ENCODE assay signal across 13 cellular contexts in the genomic region with DNA sequence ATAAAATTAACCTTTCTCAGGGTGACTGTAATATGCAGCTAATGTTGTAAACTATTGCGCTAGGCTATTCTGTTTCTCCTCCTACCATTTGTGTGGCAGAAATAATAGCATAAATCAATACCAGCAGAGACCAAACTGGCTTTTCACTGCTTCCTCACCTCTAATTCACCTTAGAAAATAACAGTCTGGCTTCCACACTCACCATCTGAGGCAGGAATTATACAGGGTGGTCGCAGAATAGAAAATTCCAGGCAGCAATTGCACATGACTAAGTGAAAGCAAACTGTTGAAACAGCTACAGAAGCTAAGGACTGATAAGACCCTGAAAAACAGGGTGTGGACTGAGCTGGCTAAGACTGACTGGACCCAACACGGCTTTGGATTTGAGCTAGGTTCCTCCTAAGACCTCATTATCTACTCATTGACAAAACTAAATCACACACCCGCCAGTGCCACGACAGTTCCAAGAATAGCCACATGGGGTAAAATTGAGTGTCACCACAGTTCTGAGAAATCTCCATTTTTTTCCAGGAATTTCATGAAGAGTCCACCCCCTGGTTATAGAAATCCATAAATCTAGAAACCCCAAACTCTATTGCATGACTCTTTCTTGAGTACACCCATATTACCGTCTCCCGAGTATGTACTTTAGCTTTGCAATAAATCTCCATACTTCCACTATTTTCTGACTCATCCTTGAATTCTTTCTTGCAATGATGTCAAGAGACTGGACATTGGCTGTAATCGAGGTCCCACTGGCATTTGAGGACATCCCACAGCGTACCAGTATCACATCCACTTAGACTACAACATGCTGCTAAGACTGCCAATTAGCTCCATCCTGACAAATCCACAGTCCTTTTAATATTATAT.
DNase-seq lines count a peak whose midpoint lies in the region; ATAC-seq, FAIRE-seq and TF ChIP-seq lines count a peak whose summit lies in the region.
"Had no signal": no experiment of that assay in that cellular context is flagged by ENCODE, and none has a peak within 500 bp of the region (broad histone marks: within the 10 kb centered on the region; RNA-seq: fewer than 3 reads in every experiment).

No MANE protein-coding gene starts in this region.

- no peak overlapping the region for H4K8ac ChIP-seq in H1 (ENCODE audit: extremely low read depth, insufficient read depth, low read length)

- H2BK120ac ChIP-seq in H1 (replicated peaks; ENCODE audit: low read depth, low read length): no peak overlapping the region

- no peak overlapping the region for H2AFZ ChIP-seq in H1 (ENCODE audit: low read length)

- no peak overlapping the region for H3K4me3 Mint-ChIP-seq in activated CD8-positive, alpha-beta T cell treated with anti-CD3 and anti-CD28 coated beads for 36 hours
- no peak overlapping the region for H3K4me3 Mint-ChIP-seq in activated CD8-positive, alpha-beta T cell treated with anti-CD3 and anti-CD28 coated beads, Interleukin-2, amount 10 ng/mL, durations not matched to agents 7 days and 5 days
- H3K4me3 Mint-ChIP-seq: immature natural killer cell had no signal

- CTCF ChIA-PET in activated CD8-positive, alpha-beta T cell treated with anti-CD3 and anti-CD28 coated beads for 36 hours (lab: Charles Lee): interaction anchor here (0.9 to 1.7 kb wide), 5 partner anchors 14 to 624 kb away, joined by 3 to 6 read pairs (median 4); no protein-coding TSS in a partner anchor
- CTCF ChIA-PET in activated CD8-positive, alpha-beta T cell treated with anti-CD3 and anti-CD28 coated beads, Interleukin-2, amount 10 ng/mL, durations not matched to agents 7 days and 5 days (lab: Charles Lee): no interaction called here
- CTCF ChIA-PET in H1 (lab: Charles Lee; ENCODE audit: partially characterized antibody): interaction anchor here (0.6 to 2.3 kb wide), 8 partner anchors 10 to 242 kb away, joined by 3 to 7 read pairs (median 3); no protein-coding TSS in a partner anchor

- H2BK15ac ChIP-seq in H1 (ENCODE audit: low read length): no peak overlapping the region

- DNase-seq in activated CD8-positive, alpha-beta T cell treated with anti-CD3 and anti-CD28 coated beads for 36 hours: peak; percentile 24
- no peak for DNase-seq in activated CD8-positive, alpha-beta T cell treated with anti-CD3 and anti-CD28 coated beads, Interleukin-2, amount 10 ng/mL, durations not matched to agents 7 days and 5 days
- DNase-seq in NCI-H2227 (lab: John Stamatoyannopoulos, UW; ENCODE audit: unreplicated experiment): peak; percentile 64
- no peak for DNase-seq in H1 (ENCODE audit: low read depth in 1 of 2, low spot score in 2 of 2)
- DNase-seq in aorta: no peak
- no peak for DNase-seq in NCI-H526 treated with DMSO at 0.1 percent for 48 hours (lab: John Stamatoyannopoulos, UW)
- DNase-seq in epidermal melanocyte (ENCODE audit: insufficient read length, low spot score): no peak
- DNase-seq: activated CD4-positive, CD25-positive, alpha-beta regulatory T cell; immature natural killer cell; NCI-H187 treated with DMSO at 0.1 percent for 48 hours; sigmoid colon had no signal

- H3K56ac ChIP-seq in H1 (replicated peaks; ENCODE audit: insufficient read length, low read depth, low read length): no peak overlapping the region

- H3K4me3 ChIP-seq in H1 (ENCODE audit: extremely low read depth in 1 of 4, insufficient read depth in 2 of 4, low read depth in 3 of 4, low read length in 4 of 4) (no peak overlapping the region), aorta (ENCODE audit: low read length in 2 of 2) (no peak overlapping the region)
- H3K4me3 ChIP-seq: esophagus muscularis mucosa, sigmoid colon had no signal

- H3K9me3 ChIP-seq in H1 (ENCODE audit: insufficient read depth in 2 of 2, low read depth in 1 of 2, low read length in 1 of 2): no peaks in the 10 kb centered on the region
- H3K9me3 ChIP-seq in aorta (ENCODE audit: control insufficient read depth, low read length): no peaks in the 10 kb centered on the region
- H3K9me3 ChIP-seq: esophagus muscularis mucosa, sigmoid colon had no signal

- H3K9me3 Mint-ChIP-seq in activated CD8-positive, alpha-beta T cell treated with anti-CD3 and anti-CD28 coated beads for 36 hours: no peaks in the 10 kb centered on the region
- no peaks in the 10 kb centered on the region for H3K9me3 Mint-ChIP-seq in activated CD8-positive, alpha-beta T cell treated with anti-CD3 and anti-CD28 coated beads, Interleukin-2, amount 10 ng/mL, durations not matched to agents 7 days and 5 days (ENCODE audit: insufficient read depth)
- H3K9me3 Mint-ChIP-seq: immature natural killer cell had no signal

- H3K27me3 Mint-ChIP-seq in activated CD8-positive, alpha-beta T cell treated with anti-CD3 and anti-CD28 coated beads for 36 hours: peaks cover 8% of the 10 kb centered on the region
- peaks cover 4% of the 10 kb centered on the region for H3K27me3 Mint-ChIP-seq in activated CD8-positive, alpha-beta T cell treated with anti-CD3 and anti-CD28 coated beads, Interleukin-2, amount 10 ng/mL, durations not matched to agents 7 days and 5 days (ENCODE audit: low read depth)

- H3K36me3 ChIP-seq in H1 (ENCODE audit: control insufficient read depth in 2 of 4, insufficient read depth in 4 of 4, low read length in 3 of 4): no peaks in the 10 kb centered on the region
- H3K36me3 ChIP-seq in aorta (ENCODE audit: control insufficient read depth in 1 of 2, insufficient read depth in 2 of 2, low read length in 1 of 2): no peaks in the 10 kb centered on the region
- H3K36me3 ChIP-seq: esophagus muscularis mucosa, sigmoid colon had no signal

- H2BK5ac ChIP-seq in H1 (ENCODE audit: low read depth, low read length): no peak overlapping the region

- no peak overlapping the region for H3K18ac ChIP-seq in H1 (ENCODE audit: extremely low read depth, low read length)

- no peaks in the 10 kb centered on the region for H3K23me2 ChIP-seq in H1 (ENCODE audit: low read depth, low read length)

- 90% methylated on average over 9 of the region's 9 CpGs; no CpG with 5 or more reads in 1 of the 2 experiments for WGBS in H1 (ENCODE audit: extremely low coverage in 1 of 2, insufficient coverage in 1 of 2, insufficient read length in 1 of 2, insufficient replicate concordance in 2 of 2, low coverage in 1 of 2, low lambda C conversion rate in 2 of 2, missing lambda C conversion rate in 1 of 2), 2 experiments
- 61 to 63% methylated on average over 9 of the region's 9 CpGs for WGBS in aorta, 2 donors

- TF ChIP-seq EP300 in H1 (IDR thresholded peaks at IDR 0.05; ENCODE audit: borderline replicate concordance in 1 of 2, low read depth in 2 of 2, low read length in 2 of 2): no peak

- no peak overlapping the region for H3K23ac ChIP-seq in H1 (ENCODE audit: insufficient read length)

- no peak overlapping the region for H2BK20ac ChIP-seq in H1 (ENCODE audit: low read length)

- peak; percentile 45 for ATAC-seq in activated CD8-positive, alpha-beta T cell treated with anti-CD3 and anti-CD28 coated beads for 36 hours
- ATAC-seq in activated CD8-positive, alpha-beta T cell treated with anti-CD3 and anti-CD28 coated beads, Interleukin-2, amount 10 ng/mL, durations not matched to agents 7 days and 5 days: no peak
- ATAC-seq in aorta (ENCODE audit: low FRiP score): peak; percentile 15
- no peak for ATAC-seq in GM19397 (IDR thresholded peaks at IDR 0.05; ENCODE audit: unreplicated experiment)

- intact Hi-C loops in activated CD8-positive, alpha-beta T cell treated with anti-CD3 and anti-CD28 coated beads for 36 hours (cut with micrococcal nuclease): no loop called here
- intact Hi-C loops in aorta (cut with DNase I): no loop called here

- H4K5ac ChIP-seq in H1 (ENCODE audit: insufficient read length, low read depth, low read length): no peak overlapping the region

- H3K4me1 ChIP-seq in H1 (replicated peaks in 1 of 4; ENCODE audit: control insufficient read depth in 3 of 4, insufficient read depth in 4 of 4, low read length in 3 of 4) (peaks cover 0 to 4% (median 0%) of the 10 kb centered on the region in 4 experiments; a peak in 2 of 7 replicates), aorta (ENCODE audit: control insufficient read depth in 1 of 2, insufficient read depth in 2 of 2, low read length in 2 of 2) (no peaks in the 10 kb centered on the region)
- H3K4me1 ChIP-seq: esophagus muscularis mucosa had no signal

- H2BK12ac ChIP-seq in H1 (ENCODE audit: low read depth, low read length): no peak overlapping the region

- no peak overlapping the region for H4K91ac ChIP-seq in H1 (replicated peaks; ENCODE audit: insufficient read length, low read length)

- H3K14ac ChIP-seq in H1 (ENCODE audit: insufficient read length): no peak overlapping the region

- no peak for TF ChIP-seq RAD21 in H1 (IDR thresholded peaks at IDR 0.05 in 1 of 2, conservative IDR thresholded peaks at IDR 0.05 in 1 of 2; ENCODE audit: low read depth in 2 of 2, low read length in 2 of 2)

- H3K27me3 ChIP-seq in H1 (replicated peaks in 1 of 4; ENCODE audit: control insufficient read depth in 3 of 4, extremely low read depth in 1 of 4, insufficient read depth in 3 of 4, low read length in 3 of 4) (no peaks in the 10 kb centered on the region), aorta (ENCODE audit: control insufficient read depth in 1 of 2, insufficient read depth in 2 of 2, low read length in 1 of 2) (no peaks in the 10 kb centered on the region)
- H3K27me3 ChIP-seq: esophagus muscularis mucosa, sigmoid colon had no signal

- no peak overlapping the region for H3K4me2 ChIP-seq in H1 (ENCODE audit: insufficient read depth in 1 of 2, low read depth in 2 of 2, low read length in 2 of 2)

- H3K9ac ChIP-seq in H1 (replicated peaks in 1 of 4; ENCODE audit: extremely low read depth in 1 of 4, low read depth in 3 of 4, low read length in 3 of 4): no peak overlapping the region

- FAIRE-seq in H1 (lab: Jason Lieb, UNC): no peak

- H2AK5ac ChIP-seq in H1 (ENCODE audit: low read depth, low read length): no peak overlapping the region

- H3K79me2 ChIP-seq in H1 (ENCODE audit: control insufficient read depth in 1 of 2, insufficient read depth in 2 of 2, low read length in 2 of 2): no peaks in the 10 kb centered on the region

- POLR2A ChIA-PET in activated CD8-positive, alpha-beta T cell treated with anti-CD3 and anti-CD28 coated beads for 36 hours (lab: Charles Lee): no interaction called here
- POLR2A ChIA-PET in activated CD8-positive, alpha-beta T cell treated with anti-CD3 and anti-CD28 coated beads, Interleukin-2, amount 10 ng/mL, durations not matched to agents 7 days and 5 days (lab: Charles Lee): no interaction called here
- POLR2A ChIA-PET in H1 (lab: Charles Lee; ENCODE audit: partially characterized antibody): interaction anchor here (1.8 kb wide), 1 partner anchor 11 kb away, joined by 5 read pairs; no protein-coding TSS in a partner anchor

- no peaks in the 10 kb centered on the region for H3K4me1 Mint-ChIP-seq in activated CD8-positive, alpha-beta T cell treated with anti-CD3 and anti-CD28 coated beads for 36 hours (ENCODE audit: low read depth)
- H3K4me1 Mint-ChIP-seq in activated CD8-positive, alpha-beta T cell treated with anti-CD3 and anti-CD28 coated beads, Interleukin-2, amount 10 ng/mL, durations not matched to agents 7 days and 5 days (ENCODE audit: low read depth): peaks cover 5% of the 10 kb centered on the region
- H3K4me1 Mint-ChIP-seq: immature natural killer cell had no signal

- H3K27ac ChIP-seq in H1 (ENCODE audit: low read depth, low read length) (no peak overlapping the region), aorta (ENCODE audit: low read depth in 1 of 2, low read length in 2 of 2) (no peak overlapping the region)
- H3K27ac ChIP-seq: esophagus muscularis mucosa, sigmoid colon had no signal

- H3K27ac Mint-ChIP-seq in activated CD8-positive, alpha-beta T cell treated with anti-CD3 and anti-CD28 coated beads for 36 hours: no peak overlapping the region
- no peak overlapping the region for H3K27ac Mint-ChIP-seq in activated CD8-positive, alpha-beta T cell treated with anti-CD3 and anti-CD28 coated beads, Interleukin-2, amount 10 ng/mL, durations not matched to agents 7 days and 5 days
- H3K27ac Mint-ChIP-seq: immature natural killer cell had no signal

- TF ChIP-seq POLR2A in H1 (IDR thresholded peaks at IDR 0.05; ENCODE audit: control extremely low read depth in 1 of 2, low read depth in 2 of 2, low read length in 2 of 2): no peak

- H4K20me1 ChIP-seq in H1 (replicated peaks in 1 of 2; ENCODE audit: control insufficient read depth in 1 of 2, insufficient read depth in 2 of 2, low read length in 2 of 2): no peaks in the 10 kb centered on the region

- H3K79me1 ChIP-seq in H1 (ENCODE audit: low read depth, low read length): no peaks in the 10 kb centered on the region

- no peak overlapping the region for H3K4ac ChIP-seq in H1 (replicated peaks; ENCODE audit: insufficient read length, low read depth, low read length)

- no peaks in the 10 kb centered on the region for H3K36me3 Mint-ChIP-seq in activated CD8-positive, alpha-beta T cell treated with anti-CD3 and anti-CD28 coated beads for 36 hours (ENCODE audit: low read depth)
- no peaks in the 10 kb centered on the region for H3K36me3 Mint-ChIP-seq in activated CD8-positive, alpha-beta T cell treated with anti-CD3 and anti-CD28 coated beads, Interleukin-2, amount 10 ng/mL, durations not matched to agents 7 days and 5 days (ENCODE audit: low read depth)
- H3K36me3 Mint-ChIP-seq: immature natural killer cell had no signal

- TF ChIP-seq CTCF in activated CD8-positive, alpha-beta T cell treated with anti-CD3 and anti-CD28 coated beads for 36 hours (IDR thresholded peaks at IDR 0.05): peak; percentile 21
- TF ChIP-seq CTCF in H1 (IDR thresholded peaks at IDR 0.05; ENCODE audit: control extremely low read depth in 1 of 3, insufficient read depth in 1 of 3, low read depth in 1 of 3, low read length in 3 of 3): peak in 1 of 3 experiments; percentile 35; a peak in 1 of 4 replicates

Comparison
In these comparisons a context has a peak if more than half of its experiments do, and no peak if none do; other contexts are left out.
1. ATAC-seq: peak in activated CD8-positive, alpha-beta T cell treated with anti-CD3 and anti-CD28 coated beads for 36 hours (single experiment) and aorta (single experiment); none in activated CD8-positive, alpha-beta T cell treated with anti-CD3 and anti-CD28 coated beads, Interleukin-2, amount 10 ng/mL, durations not matched to agents 7 days and 5 days (single experiment) and GM19397 (single experiment).
2. DNase-seq: peak in activated CD8-positive, alpha-beta T cell treated with anti-CD3 and anti-CD28 coated beads for 36 hours (single experiment) and NCI-H2227 (single experiment); none in activated CD8-positive, alpha-beta T cell treated with anti-CD3 and anti-CD28 coated beads, Interleukin-2, amount 10 ng/mL, durations not matched to agents 7 days and 5 days (single experiment), H1 (0 of 2), aorta (0 of 2), NCI-H526 treated with DMSO at 0.1 percent for 48 hours (single experiment) and epidermal melanocyte (single experiment).